In the genomic region with DNA sequence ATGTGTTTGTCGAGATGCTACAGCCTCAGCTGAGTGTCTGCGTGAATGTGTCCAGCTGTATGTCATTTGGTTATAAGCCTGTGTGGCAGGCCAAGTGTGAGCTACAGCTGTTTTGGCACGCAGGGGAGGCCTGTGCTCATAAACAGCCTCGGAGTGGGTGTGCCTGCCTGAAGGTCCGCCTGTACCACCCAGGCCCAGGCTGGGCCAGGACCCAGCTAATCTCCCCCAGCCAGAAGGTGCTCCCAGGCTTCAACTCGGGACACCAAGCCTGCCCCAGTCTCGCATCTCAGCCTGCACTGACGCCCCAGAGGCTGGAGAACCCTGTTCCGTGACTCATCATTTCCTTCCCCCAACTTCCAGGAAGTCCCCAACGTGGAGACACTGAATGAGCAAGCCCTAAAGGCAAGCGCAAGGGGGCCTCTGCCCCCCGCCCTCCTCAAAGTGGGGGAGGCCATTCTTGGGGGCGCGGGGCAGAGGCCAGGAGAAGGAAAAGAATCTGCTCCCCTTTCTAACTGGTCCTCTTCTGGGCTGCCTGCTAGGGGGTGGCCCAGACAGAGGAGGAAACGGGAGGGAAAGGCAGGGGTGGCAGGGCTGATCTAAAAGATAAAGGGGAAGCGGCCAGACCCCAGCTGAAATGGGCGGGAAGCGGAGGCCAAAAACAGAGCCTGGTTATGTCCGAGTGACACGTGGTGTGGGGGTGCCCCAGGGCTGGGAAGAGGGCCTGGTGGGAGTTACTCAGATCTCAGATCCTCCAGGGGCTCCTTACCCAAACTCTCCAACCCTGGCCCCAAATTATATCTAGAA, we compare ENCODE assay signal across 8 cellular contexts. TPM values are rescaled to one million over a fixed set of nuclear protein-coding genes. Genes with fewer than 3 reads are reported as not detected.
DNase-seq lines count a peak whose midpoint lies in the region; TF ChIP-seq lines count a peak whose summit lies in the region.

No MANE protein-coding gene starts in this region.

- H3K9me3 ChIP-seq in SJCRH30 (replicated peaks): no peaks in the 10 kb centered on the region
- no peaks in the 10 kb centered on the region for H3K9me3 ChIP-seq in ovary
- no peaks in the 10 kb centered on the region for H3K9me3 ChIP-seq in tibial artery

- no peak for TF ChIP-seq POLR2A in ovary (IDR thresholded peaks at IDR 0.05)

- TF ChIP-seq EP300 in ovary (IDR thresholded peaks at IDR 0.05): peak; percentile 29

- H3K36me3 ChIP-seq in SJCRH30: peaks cover 11% of the 10 kb centered on the region
- no peaks in the 10 kb centered on the region for H3K36me3 ChIP-seq in ovary
- peaks cover 17 to 27% (median 21%) of the 10 kb centered on the region in 3 donors for H3K36me3 ChIP-seq in tibial artery

- 3 to 7% (median 5%) methylated on average over 20 of the region's 20 CpGs for WGBS in ovary, 3 donors

- DNase-seq in GM10266 (ENCODE audit: extremely low spot score) (peak; percentile 83), HT-29 (ENCODE audit: low spot score) (peak; percentile 97), SJCRH30 (peak; percentile 79 to 80), activated gamma-delta T cell (lab: John Stamatoyannopoulos, UW) (peak; percentile 60), globus pallidus (ENCODE audit: low spot score) (peak; percentile 42), ovary (peak; percentile 68 to 83 (median 71)), tibial artery (peak; percentile 78 to 85), GOT3 (lab: John Stamatoyannopoulos, UW) (no peak)

- H3K27ac ChIP-seq in SJCRH30 (peak overlapping the region; percentile 88), ovary (peak overlapping the region; percentile 82 to 90), tibial artery (peak overlapping the region; percentile 88 to 97)

- H3K4me1 ChIP-seq in SJCRH30: peaks cover 11% of the 10 kb centered on the region; the same call in 1 of the 2 replicates
- peaks cover 20% of the 10 kb centered on the region for H3K4me1 ChIP-seq in ovary (ENCODE audit: insufficient read depth)
- H3K4me1 ChIP-seq in tibial artery: peaks cover 0 to 38% (median 32%) of the 10 kb centered on the region in 4 donors

- TF ChIP-seq CTCF in GM10266 (IDR thresholded peaks at IDR 0.05; ENCODE audit: control insufficient read depth, insufficient read depth, low read depth, missing control alignments): no peak
- TF ChIP-seq CTCF in ovary (IDR thresholded peaks at IDR 0.05): no peak
- TF ChIP-seq CTCF in tibial artery (IDR thresholded peaks at IDR 0.05): no peak

- intact Hi-C loops in ovary (cut with DNase I) (no loop called here), tibial artery (cut with DNase I; ENCODE audit: low total_unique reads) (no loop called here)

- peak overlapping the region; percentile 68 for H3K4me3 ChIP-seq in SJCRH30
- H3K4me3 ChIP-seq in ovary: peak overlapping the region; percentile 92
- peak overlapping the region; percentile 92 to 95 for H3K4me3 ChIP-seq in tibial artery

- H3K27me3 ChIP-seq in SJCRH30: no peaks in the 10 kb centered on the region
- H3K27me3 ChIP-seq in ovary: no peaks in the 10 kb centered on the region
- H3K27me3 ChIP-seq in tibial artery: no peaks in the 10 kb centered on the region

RNA-seq across cellular contexts. Expression of gene SLC1A5, which starts 2.0 kb away (rescaled TPM):
- total RNA-seq in HT-29 (2014; rRNA removed; shearing (Covaris generic)): 772 and 790 TPM in 2 replicates
- total RNA-seq in SJCRH30 (2014; rRNA removed; shearing (Covaris generic)): 66.3 and 71.6 TPM in 2 replicates
- 100 to 1,000 TPM in 1 of 7 donors, 10 to 100 TPM in 6; 42.4 to 339 (median 65.1) TPM for total RNA-seq in ovary
- polyA plus RNA-seq in ovary: 10 to 100 TPM; 26.8 to 47.9 TPM

RNA-seq across cellular contexts. Expression of gene STRN4, which starts 40.2 kb away (rescaled TPM):
- total RNA-seq in HT-29 (2014; rRNA removed; shearing (Covaris generic)): 229 and 268 TPM in 2 replicates
- total RNA-seq in SJCRH30 (2014; rRNA removed; shearing (Covaris generic)): 75.3 and 80.6 TPM in 2 replicates
- total RNA-seq in ovary: 10 to 100 TPM; 37.3 to 85.3 (median 59.1) TPM
- polyA plus RNA-seq in ovary: 10 to 100 TPM; 34.8 to 59.3 TPM

RNA-seq across cellular contexts. Expression of gene FKRP, which starts 40.6 kb away (rescaled TPM):
- 30.7 and 30.8 TPM in 2 replicates for total RNA-seq in HT-29 (2014; rRNA removed; shearing (Covaris generic))
- 15.6 and 17.8 TPM in 2 replicates for total RNA-seq in SJCRH30 (2014; rRNA removed; shearing (Covaris generic))
- total RNA-seq in ovary: 10 to 100 TPM; 10.9 to 24.4 (median 19.0) TPM
- 10 to 100 TPM; 10.7 to 12.0 TPM for polyA plus RNA-seq in ovary
